8 cellular contexts compared by ENCODE assay signal in genomic region chr10:22252801-22253577, GRCh38. TPM values are rescaled to one million over a fixed set of nuclear protein-coding genes. Genes with fewer than 3 reads are reported as not detected.
A peak's percentile ranks its signal among the peaks of the same experiment; 100 is the strongest.
DNase-seq lines count a peak whose midpoint lies in the region; ATAC-seq and TF ChIP-seq lines count a peak whose summit lies in the region.

No MANE protein-coding gene starts in this region.

- peak in 1 of 56 donors; percentile 2 for TF ChIP-seq CTCF in dorsolateral prefrontal cortex (IDR thresholded peaks at IDR 0.05 in 54 of 56, conservative IDR thresholded peaks at IDR 0.05 in 2 of 56; ENCODE audit: low read depth in 1 of 56, partially characterized antibody in 56 of 56)

- peak overlapping the region; percentile 97 to 100 (median 99) for H3K27ac ChIP-seq in dorsolateral prefrontal cortex

- DNase-seq in activated CD4-positive, alpha-beta T cell treated with anti-CD3 and anti-CD28 coated beads for 48 hours, result peak; percentile 53
- DNase-seq in dorsolateral prefrontal cortex (peak in 8 of 10 donors; percentile 24 to 68 (median 38)), lung microvascular endothelial cell (ENCODE audit: low read depth in 2 of 2) (peak; percentile 29 to 36), NCI-H2081 treated with DMSO at 0.1 percent for 48 hours (lab: John Stamatoyannopoulos, UW) (no peak), NAMALWA (ENCODE audit: low spot score) (no peak)
- peak; percentile 6 for DNase-seq in stimulated activated CD8-positive, alpha-beta memory T cell treated with anti-CD3 and anti-CD28 coated beads, Interleukin-12 subunit alpha, Interleukin-12 subunit beta, amount 100 ng/mL, for 1 hour (ENCODE audit: low read depth)

- H3K27me3 ChIP-seq in dorsolateral prefrontal cortex, result no peaks in the 10 kb centered on the region

- intact Hi-C loops in dorsolateral prefrontal cortex (cut with DNase I), result loop anchor here (1.0 to 10.0 kb wide), 10 partner anchors 24 to 1184 kb away; partner anchors contain the start of genes DNAJC1 (in 2 of the 2), BMI1 (in 1 of the 2), COMMD3 (in 1 of the 2) and OTUD1 (in 1 of the 2)

- peak; percentile 36 for ATAC-seq in GM18858 (IDR thresholded peaks at IDR 0.05; ENCODE audit: unreplicated experiment)
- peak; percentile 8 for ATAC-seq in HG03045 (IDR thresholded peaks at IDR 0.05; ENCODE audit: unreplicated experiment)

- peak overlapping the region; percentile 56 to 96 (median 81) for H3K4me3 ChIP-seq in dorsolateral prefrontal cortex

RNA-seq across cellular contexts. Expression of gene EBLN1, which starts 35.2 kb away (rescaled TPM):
- total RNA-seq in dorsolateral prefrontal cortex, result under 1 TPM in 2 of 120 experiments, not detected in 118; 0.47 to 0.56 TPM
- not detected in 2 replicates for total RNA-seq in lung microvascular endothelial cell

Comparison
In these comparisons a context has a peak if more than half of its experiments do, and no peak if none do; other contexts are left out.
1. DNase-seq: peak in activated CD4-positive, alpha-beta T cell treated with anti-CD3 and anti-CD28 coated beads for 48 hours (single experiment), dorsolateral prefrontal cortex (8 of 10), lung microvascular endothelial cell (2 of 2) and stimulated activated CD8-positive, alpha-beta memory T cell treated with anti-CD3 and anti-CD28 coated beads, Interleukin-12 subunit alpha, Interleukin-12 subunit beta, amount 100 ng/mL, for 1 hour (single experiment); none in NCI-H2081 treated with DMSO at 0.1 percent for 48 hours (single experiment) and NAMALWA (single experiment).